Comparison of ENCODE assay signal across 24 cellular contexts in the genomic region with DNA sequence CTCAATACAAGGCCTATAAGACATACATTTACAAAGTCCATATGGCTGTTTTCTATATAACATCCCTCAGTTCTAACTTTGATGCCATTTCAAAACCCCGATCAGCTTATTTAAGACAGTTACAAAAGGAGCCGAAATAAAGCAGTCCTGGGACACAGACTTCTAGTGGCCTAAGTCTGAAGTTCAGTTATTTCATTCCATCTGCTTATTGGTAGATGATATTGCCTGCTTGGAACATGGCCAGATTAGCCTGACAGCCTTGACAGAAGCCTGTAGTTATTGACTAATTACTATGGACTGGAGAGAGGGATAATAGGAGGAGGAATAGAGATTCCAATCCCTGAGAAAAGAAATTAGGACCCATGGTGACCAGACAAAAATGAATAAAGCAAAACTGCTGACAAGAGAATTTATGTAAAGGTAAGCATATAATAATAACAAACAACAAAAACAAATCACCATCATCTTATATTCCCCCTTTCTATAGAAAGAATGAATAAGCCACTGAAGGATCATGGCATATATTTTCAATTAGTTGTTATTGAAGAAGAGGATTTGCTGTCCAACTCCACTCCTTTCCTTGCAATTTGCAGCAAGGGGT.
A peak's percentile ranks its signal among the peaks of the same experiment; 100 is the strongest.
DNase-seq lines count a peak whose midpoint lies in the region; ATAC-seq, FAIRE-seq and TF ChIP-seq lines count a peak whose summit lies in the region.
"Had no signal": no experiment of that assay in that cellular context is flagged by ENCODE, and none has a peak within 500 bp of the region (broad histone marks: within the 10 kb centered on the region; RNA-seq: fewer than 3 reads in every experiment).

No MANE protein-coding gene starts in this region.

- H3K4me1 Mint-ChIP-seq in immature natural killer cell = no peaks in the 10 kb centered on the region
- H3K4me1 Mint-ChIP-seq: T-cell had no signal

- no peak for FAIRE-seq in A549 (lab: Jason Lieb, UNC)

- H3K4me3 ChIP-seq in A549 = no peak overlapping the region
- H3K4me3 ChIP-seq in BE2C (ENCODE audit: low read depth, low read length) = no peak overlapping the region

- no peak for ATAC-seq in A549
- ATAC-seq in HG03095 (IDR thresholded peaks at IDR 0.05; ENCODE audit: unreplicated experiment) = no peak
- ATAC-seq in HG03045 (IDR thresholded peaks at IDR 0.05; ENCODE audit: unreplicated experiment) = no peak
- ATAC-seq: CD8-positive, alpha-beta T cell; PC-3; T-cell had no signal

- CTCF ChIA-PET in A549 (lab: Yijun Ruan, JAX) = no interaction called here

- no peak for DNase-seq in A549 (ENCODE audit: low read depth in 1 of 2, low spot score in 1 of 2)
- peak; percentile 21 for DNase-seq in BE2C
- peak; percentile 45 to 69 for DNase-seq in NCI-H524 (lab: John Stamatoyannopoulos, UW)
- DNase-seq in RPMI8226 = peak; percentile 3
- DNase-seq in HuH-7.5 (ENCODE audit: low spot score) = no peak
- no peak for DNase-seq in immature natural killer cell
- DNase-seq: ACHN; C1 segment of cervical spinal cord; Calu3; CD8-positive, alpha-beta T cell; EL; GF-D8; KBM-7; NCI-H1092; NCI-H146; NCI-H2081 treated with DMSO at 0.1 percent for 48 hours; NCI-H774; PC-3; SHP77 treated with DMSO at 0.1 percent for 48 hours; T-cell had no signal

- H3K27ac Mint-ChIP-seq in immature natural killer cell = no peak overlapping the region
- H3K27ac Mint-ChIP-seq: CD8-positive, alpha-beta T cell; T-cell; T-helper 2 cell treated with Interferon-gamma antibody and Interleukin-4, amounts not matched to agents 5 μg/mL and 100 μg/mL, for 36 hours had no signal

- H3K4me3 Mint-ChIP-seq in immature natural killer cell = no peak overlapping the region
- H3K4me3 Mint-ChIP-seq: CD8-positive, alpha-beta T cell; T-cell; T-helper 2 cell treated with Interferon-gamma antibody and Interleukin-4, amounts not matched to agents 5 μg/mL and 100 μg/mL, for 36 hours had no signal

- H3K4me1 ChIP-seq in A549 = no peaks in the 10 kb centered on the region
- no peaks in the 10 kb centered on the region for H3K4me1 ChIP-seq in BE2C

- TF ChIP-seq POLR2A in A549 (IDR thresholded peaks at IDR 0.05; ENCODE audit: low read length) = no peak

- no peaks in the 10 kb centered on the region for H3K36me3 Mint-ChIP-seq in immature natural killer cell
- H3K36me3 Mint-ChIP-seq: CD8-positive, alpha-beta T cell; T-cell had no signal

- WGBS in A549 (ENCODE audit: missing lambda C conversion rate) = 0% methylated on average over 2 of the region's 2 CpGs

- POLR2A ChIA-PET in A549 (lab: Yijun Ruan, JAX) = no interaction called here

- no peak overlapping the region for H3K27ac ChIP-seq in A549
- H3K27ac ChIP-seq: RWPE1 had no signal

- TF ChIP-seq CTCF in A549 (IDR thresholded peaks at IDR 0.05) (no peak), BE2C (IDR thresholded peaks at IDR 0.05; ENCODE audit: low read depth, low read length) (no peak)

- no peaks in the 10 kb centered on the region for H3K9me3 ChIP-seq in A549
- no peaks in the 10 kb centered on the region for H3K9me3 ChIP-seq in BE2C

- H3K27me3 Mint-ChIP-seq in immature natural killer cell (ENCODE audit: low read depth in 3 of 3) = no peaks in the 10 kb centered on the region
- H3K27me3 Mint-ChIP-seq: T-cell had no signal

- TF ChIP-seq EP300 in A549 (IDR thresholded peaks at IDR 0.05) = no peak

- no peaks in the 10 kb centered on the region for H3K27me3 ChIP-seq in BE2C

- peaks cover 2 to 12% (median 5%) of the 10 kb centered on the region in 6 donors for H3K9me3 Mint-ChIP-seq in immature natural killer cell

- no peak overlapping the region for H3K4me2 ChIP-seq in A549

- H3K36me3 ChIP-seq in BE2C = no peaks in the 10 kb centered on the region

- no peak for TF ChIP-seq RAD21 in A549 (conservative IDR thresholded peaks at IDR 0.05 in 1 of 2, IDR thresholded peaks at IDR 0.05 in 1 of 2)

TF ChIP-seq in A549, 52 proteins besides CTCF, POLR2A, EP300 and RAD21:
- TF ChIP-seq KDM5A (IDR thresholded peaks at IDR 0.05) (no peak), MAFK (IDR thresholded peaks at IDR 0.05; ENCODE audit: partially characterized antibody) (peak; percentile 87), BHLHE40 (IDR thresholded peaks at IDR 0.05; ENCODE audit: low read depth, low read length) (no peak), HOXB5 (CRISPR knock-in tag; IDR thresholded peaks at IDR 0.05) (no peak)
- TF ChIP-seq, protein P1, sequence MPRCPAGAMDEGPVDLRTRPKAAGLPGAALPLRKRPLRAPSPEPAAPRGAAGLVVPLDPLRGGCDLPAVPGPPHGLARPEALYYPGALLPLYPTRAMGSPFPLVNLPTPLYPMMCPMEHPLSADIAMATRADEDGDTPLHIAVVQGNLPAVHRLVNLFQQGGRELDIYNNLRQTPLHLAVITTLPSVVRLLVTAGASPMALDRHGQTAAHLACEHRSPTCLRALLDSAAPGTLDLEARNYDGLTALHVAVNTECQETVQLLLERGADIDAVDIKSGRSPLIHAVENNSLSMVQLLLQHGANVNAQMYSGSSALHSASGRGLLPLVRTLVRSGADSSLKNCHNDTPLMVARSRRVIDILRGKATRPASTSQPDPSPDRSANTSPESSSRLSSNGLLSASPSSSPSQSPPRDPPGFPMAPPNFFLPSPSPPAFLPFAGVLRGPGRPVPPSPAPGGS (IDR thresholded peaks at IDR 0.05) = no peak

Comparison
In these comparisons a context has a peak if more than half of its experiments do, and no peak if none do; other contexts are left out.
1. DNase-seq: peak in BE2C (single experiment), NCI-H524 (2 of 2) and RPMI8226 (single experiment); none in A549 (0 of 2), HuH-7.5 (single experiment) and immature natural killer cell (0 of 3).